In genomic region chr3:81516042-81516441, GRCh38 we compare ENCODE assay signal across 20 cellular contexts.
"Had no signal": no experiment of that assay in that cellular context is flagged by ENCODE, and none has a peak within 500 bp of the region (broad histone marks: within the 10 kb centered on the region; RNA-seq: fewer than 3 reads in every experiment).

No MANE protein-coding gene starts in this region.

- H3K27ac ChIP-seq: adrenal gland had no signal

- H3K36me3 ChIP-seq: adrenal gland had no signal

- DNase-seq: activated B cell treated with CpG ODN at 0.5 μM for 24 hours; activated CD4-positive, alpha-beta memory T cell treated with anti-CD3 and anti-CD28 coated beads for 36 hours; activated CD4-positive, alpha-beta T cell treated with anti-CD3 and anti-CD28 coated beads, Interleukin-2, amount 10 ng/mL, durations not matched to agents 7 days and 5 days; activated CD8-positive, alpha-beta memory T cell treated with anti-CD3 and anti-CD28 coated beads for 24 hours; activated gamma-delta T cell treated with Interleukin-2 at 50 U/mL for 16 hours; activated naive CD4-positive, alpha-beta T cell treated with anti-CD3 and anti-CD28 coated beads, Interleukin-2, amount 10 ng/mL, durations not matched to agents 7 days and 5 days; activated naive CD8-positive, alpha-beta T cell treated with anti-CD3 and anti-CD28 coated beads, Interleukin-2, amount 10 ng/mL, durations not matched to agents 7 days and 5 days; activated T-cell treated with anti-CD3 and anti-CD28 coated beads for 4 hours; activated T-cell treated with anti-CD3 and anti-CD28 coated beads, Interleukin-2, amount 50 U/mL, for 72 hours; adrenal gland; anterior cingulate cortex; Karpas-422; NCI-H1105 treated with DMSO at 0.1 percent for 48 hours; NCI-H1436 treated with DMSO at 0.1 percent for 48 hours; NCI-H187; NCI-H2081 treated with DMSO at 0.1 percent for 48 hours; NCI-H524; SHP77; T-helper 9 cell had no signal

- H3K27me3 ChIP-seq: adrenal gland had no signal

- H3K4me3 ChIP-seq: adrenal gland, K562 had no signal

- ATAC-seq: activated T-cell treated with anti-CD3 and anti-CD28 coated beads, Interleukin-2, amount 50 U/mL, for 72 hours; K562 had no signal

- H3K4me1 ChIP-seq: adrenal gland had no signal

- H3K9me3 ChIP-seq: adrenal gland had no signal
